Comparison of ENCODE assay signal across 8 cellular contexts in the genomic region with DNA sequence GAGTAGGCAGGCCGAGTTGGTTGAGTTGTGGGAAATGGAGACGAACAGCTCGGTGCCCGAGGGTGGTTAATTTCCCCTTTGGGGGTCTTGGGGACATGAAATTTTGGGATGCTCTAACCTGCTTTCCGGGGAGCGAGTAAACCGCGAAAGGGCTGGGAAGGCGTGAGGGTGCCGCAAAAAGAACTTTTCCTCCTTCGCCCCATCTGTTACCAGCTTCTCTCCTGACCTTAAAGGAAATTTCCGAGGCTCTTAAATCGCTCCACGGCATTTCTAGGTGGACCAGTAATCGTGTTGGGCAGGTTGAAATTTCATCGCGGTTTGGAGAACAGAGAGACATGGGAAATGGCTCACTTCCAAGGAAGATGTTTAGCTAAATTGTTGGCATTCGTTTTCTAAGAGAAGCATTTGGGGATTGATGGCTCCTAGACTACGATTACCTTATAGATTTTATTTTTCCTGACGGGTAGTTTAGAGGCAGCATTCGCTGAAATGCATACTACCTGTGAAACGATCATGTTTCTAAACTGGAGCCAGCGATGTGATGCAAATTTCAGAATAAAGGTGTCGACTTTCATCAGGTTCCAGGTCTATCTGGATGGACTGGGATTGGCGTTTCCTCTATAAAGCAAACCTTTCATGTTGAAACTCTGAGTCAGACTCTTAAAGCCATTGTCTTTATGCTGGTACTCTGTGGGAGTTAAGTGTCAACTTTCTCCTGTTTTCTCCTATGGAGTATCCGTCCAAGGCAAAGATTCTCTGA. TPM values are rescaled to one million over a fixed set of nuclear protein-coding genes. Genes with fewer than 3 reads are reported as not detected.
DNase-seq lines count a peak whose midpoint lies in the region; ATAC-seq, FAIRE-seq and TF ChIP-seq lines count a peak whose summit lies in the region.

No MANE protein-coding gene starts in this region.

- no peak for ATAC-seq in HG03139 (IDR thresholded peaks at IDR 0.05; ENCODE audit: unreplicated experiment)

- in situ Hi-C loops in astrocyte of the cerebellum (cut with HindIII; ENCODE audit: low sequenced_read_pairs): no loop called here
- in situ Hi-C loops in GM13977 (cut with MboI; ENCODE audit: low pct_unique_long_range_greater_than_20kb, low sequenced_read_pairs, unreplicated experiment): no loop called here

- peak overlapping the region; percentile 81 for H3K27ac ChIP-seq in ACC112 (ENCODE audit: low read depth, low read length)
- H3K27ac ChIP-seq in iPS-20b (ENCODE audit: low read length): peak overlapping the region; percentile 73
- H3K27ac ChIP-seq in skin epidermis: peak overlapping the region; percentile 87 to 99 (median 97)

- peaks cover 50% of the 10 kb centered on the region for H3K79me2 ChIP-seq in ACC112 (ENCODE audit: control insufficient read depth, insufficient read depth, low read length, unreplicated experiment)

- peak overlapping the region; percentile 84 for H3K4me3 ChIP-seq in ACC112 (ENCODE audit: low read depth, low read length)
- H3K4me3 ChIP-seq in astrocyte of the cerebellum (ENCODE audit: low read depth, low read length): peak overlapping the region; percentile 94
- peak overlapping the region; percentile 86 for H3K4me3 ChIP-seq in iPS-20b (ENCODE audit: low read length)
- peak overlapping the region; percentile 60 to 93 (median 83) for H3K4me3 ChIP-seq in skin epidermis

- H3K9me3 ChIP-seq in iPS-20b (ENCODE audit: insufficient read depth, low read depth, low read length): no peaks in the 10 kb centered on the region

- peak; percentile 70 for FAIRE-seq in GM12892 (lab: Jason Lieb, UNC)

- H2AFZ ChIP-seq in ACC112 (ENCODE audit: low read length, unreplicated experiment): peak overlapping the region; percentile 72

- TF ChIP-seq CTCF in astrocyte of the cerebellum (IDR thresholded peaks at IDR 0.05; ENCODE audit: low read depth, low read length, missing control alignments) (no peak), GM13977 (IDR thresholded peaks at IDR 0.05; ENCODE audit: extremely low read depth, insufficient read depth, missing control alignments) (no peak)

- H3K4me1 ChIP-seq in ACC112 (ENCODE audit: control insufficient read depth, insufficient read depth, low read length, unreplicated experiment): peaks cover 15% of the 10 kb centered on the region
- peaks cover 37% of the 10 kb centered on the region for H3K4me1 ChIP-seq in iPS-20b (ENCODE audit: insufficient read depth, low read length)

- H3K27me3 ChIP-seq in ACC112 (ENCODE audit: insufficient read depth, low read length) (no peaks in the 10 kb centered on the region), iPS-20b (ENCODE audit: insufficient read depth, low read length) (no peaks in the 10 kb centered on the region)

- no peaks in the 10 kb centered on the region for H3K36me3 ChIP-seq in ACC112 (ENCODE audit: insufficient read depth, low read length)
- no peaks in the 10 kb centered on the region for H3K36me3 ChIP-seq in iPS-20b (ENCODE audit: insufficient read depth, low read depth, low read length)

- TF ChIP-seq POLR2A in GM12892 (IDR thresholded peaks at IDR 0.05; ENCODE audit: low read depth, low read length): peak; percentile 1; the same call in 1 of the 2 replicates

- peak overlapping the region; percentile 78 for H3K9ac ChIP-seq in iPS-20b (ENCODE audit: low read depth, low read length)

- DNase-seq in GM12892 (ENCODE audit: insufficient read length) (no peak), NCI-H446 treated with DMSO at 0.1 percent for 48 hours (lab: John Stamatoyannopoulos, UW) (peak; percentile 24), astrocyte of the cerebellum (ENCODE audit: low read depth) (peak; percentile 47), GM13977 (ENCODE audit: low spot score) (no peak)

RNA-seq across cellular contexts. Expression of a gene that starts 1.5 kb away (rescaled TPM):
- polyA plus RNA-seq in GM12892 (2012; ENCODE audit: missing spikeins): 33.5 TPM

Comparison
In these comparisons a context has a peak if more than half of its experiments do, and no peak if none do; other contexts are left out.
1. DNase-seq: peak in NCI-H446 treated with DMSO at 0.1 percent for 48 hours (single experiment) and astrocyte of the cerebellum (single experiment); none in GM12892 (single experiment) and GM13977 (single experiment).
2. Peak in every context shown above with its lines, with median percentiles within 50 percentile points of each other: H3K27ac ChIP-seq and H3K4me3 ChIP-seq.